13 cellular contexts compared by ENCODE assay signal in the genomic region with DNA sequence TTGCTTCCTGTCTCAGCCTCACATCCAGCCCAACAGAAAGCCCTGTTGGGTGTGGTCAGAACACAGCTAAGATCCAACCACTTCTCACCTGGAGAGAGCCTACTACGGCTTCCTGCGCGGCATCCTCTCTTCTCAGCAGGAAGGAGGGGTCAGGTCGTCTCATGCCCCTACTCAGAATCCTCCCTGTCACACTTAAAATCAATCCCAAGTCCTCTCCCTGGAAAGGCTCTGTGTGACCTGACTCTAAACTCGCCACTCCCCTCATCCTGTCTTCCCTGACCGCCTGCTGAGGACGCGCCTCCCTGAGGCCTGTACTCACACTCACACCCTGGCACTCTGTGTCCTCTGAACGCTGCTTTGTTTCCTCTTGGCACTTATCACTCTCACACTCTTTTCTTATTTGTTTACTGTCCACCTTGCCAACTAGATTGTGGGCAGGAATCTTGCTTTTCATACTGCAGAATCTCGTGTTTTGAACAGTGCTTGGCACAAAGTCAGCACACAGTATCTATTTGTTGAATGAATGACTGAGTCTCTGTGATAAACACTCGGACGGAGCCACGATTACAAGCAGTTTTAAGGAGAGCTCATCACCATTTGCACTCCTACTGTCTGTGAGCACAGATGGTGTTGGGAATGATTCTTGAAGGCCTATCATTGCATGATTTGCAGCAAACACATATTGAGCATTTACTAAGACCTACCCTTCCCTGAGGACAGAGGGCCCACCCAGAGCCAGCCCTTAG. TPM values are rescaled to one million over a fixed set of nuclear protein-coding genes. Genes with fewer than 3 reads are reported as not detected.
DNase-seq lines count a peak whose midpoint lies in the region; ATAC-seq and TF ChIP-seq lines count a peak whose summit lies in the region.
"Had no signal": no experiment of that assay in that cellular context is flagged by ENCODE, and none has a peak within 500 bp of the region (broad histone marks: within the 10 kb centered on the region; RNA-seq: fewer than 3 reads in every experiment).

No MANE protein-coding gene starts in this region.

- peaks cover 55% of the 10 kb centered on the region for H3K36me3 Mint-ChIP-seq in T-helper 2 cell treated with Interferon-gamma antibody and Interleukin-4, amounts not matched to agents 5 μg/mL and 100 μg/mL, for 36 hours (ENCODE audit: low read depth)
- peaks cover 60% of the 10 kb centered on the region for H3K36me3 Mint-ChIP-seq in activated CD4-positive, alpha-beta memory T cell treated with anti-CD3 and anti-CD28 coated beads, Interleukin-2, amount 10 ng/mL, durations not matched to agents 7 days and 5 days (ENCODE audit: low read depth)
- H3K36me3 Mint-ChIP-seq: type B pancreatic cell had no signal

- TF ChIP-seq POLR2A in gastrocnemius medialis (IDR thresholded peaks at IDR 0.05) (no peak), esophagus squamous epithelium (IDR thresholded peaks at IDR 0.05) (no peak)

- CTCF ChIA-PET in activated CD4-positive, alpha-beta memory T cell treated with anti-CD3 and anti-CD28 coated beads, Interleukin-2, amount 10 ng/mL, durations not matched to agents 7 days and 5 days (lab: Charles Lee): interaction anchor here (2.3 kb wide), 1 partner anchor 19 kb away, joined by 8 read pairs; a partner anchor contains a TSS

- H3K27ac ChIP-seq in gastrocnemius medialis: no peak overlapping the region
- H3K27ac ChIP-seq in esophagus squamous epithelium: peak overlapping the region in 2 of 4 donors; percentile 2 to 19
- H3K27ac ChIP-seq: epithelial cell of prostate had no signal

- no peaks in the 10 kb centered on the region for H3K27me3 Mint-ChIP-seq in T-helper 2 cell treated with Interferon-gamma antibody and Interleukin-4, amounts not matched to agents 5 μg/mL and 100 μg/mL, for 36 hours (ENCODE audit: low read depth)
- H3K27me3 Mint-ChIP-seq in activated CD4-positive, alpha-beta memory T cell treated with anti-CD3 and anti-CD28 coated beads, Interleukin-2, amount 10 ng/mL, durations not matched to agents 7 days and 5 days: no peaks in the 10 kb centered on the region
- H3K27me3 Mint-ChIP-seq: type B pancreatic cell had no signal

- intact Hi-C loops in left ventricle myocardium superior (cut with micrococcal nuclease): no loop called here
- intact Hi-C loops in gastrocnemius medialis (cut with DNase I; ENCODE audit: low total_unique reads): no loop called here
- intact Hi-C loops in esophagus squamous epithelium (cut with DNase I): no loop called here

- no peaks in the 10 kb centered on the region for H3K27me3 ChIP-seq in gastrocnemius medialis
- H3K27me3 ChIP-seq in esophagus squamous epithelium: no peaks in the 10 kb centered on the region

- no peak overlapping the region for H3K4me3 Mint-ChIP-seq in T-helper 2 cell treated with Interferon-gamma antibody and Interleukin-4, amounts not matched to agents 5 μg/mL and 100 μg/mL, for 36 hours
- H3K4me3 Mint-ChIP-seq in activated CD4-positive, alpha-beta memory T cell treated with anti-CD3 and anti-CD28 coated beads, Interleukin-2, amount 10 ng/mL, durations not matched to agents 7 days and 5 days: no peak overlapping the region
- H3K4me3 Mint-ChIP-seq: type B pancreatic cell had no signal

- TF ChIP-seq CTCF in gastrocnemius medialis (IDR thresholded peaks at IDR 0.05 in 4 of 5, conservative IDR thresholded peaks at IDR 0.05 in 1 of 5) (no peak), esophagus squamous epithelium (IDR thresholded peaks at IDR 0.05) (peak in 1 of 6 experiments; percentile 9)

- H3K9me3 Mint-ChIP-seq in T-helper 2 cell treated with Interferon-gamma antibody and Interleukin-4, amounts not matched to agents 5 μg/mL and 100 μg/mL, for 36 hours: no peaks in the 10 kb centered on the region
- H3K9me3 Mint-ChIP-seq in activated CD4-positive, alpha-beta memory T cell treated with anti-CD3 and anti-CD28 coated beads, Interleukin-2, amount 10 ng/mL, durations not matched to agents 7 days and 5 days: no peaks in the 10 kb centered on the region
- H3K9me3 Mint-ChIP-seq: type B pancreatic cell had no signal

- no peak for DNase-seq in T-helper 2 cell treated with Interferon-gamma antibody and Interleukin-4, amounts not matched to agents 5 μg/mL and 100 μg/mL, for 36 hours (ENCODE audit: low spot score)
- DNase-seq in T-helper 2 cell (no peak), left ventricle myocardium superior (peak; percentile 36), gastrocnemius medialis (no peak), activated gamma-delta T cell (lab: John Stamatoyannopoulos, UW) (no peak), esophagus squamous epithelium (lab: John Stamatoyannopoulos, UW) (no peak)
- DNase-seq in activated CD4-positive, alpha-beta memory T cell treated with anti-CD3 and anti-CD28 coated beads, Interleukin-2, amount 10 ng/mL, durations not matched to agents 7 days and 5 days: no peak
- DNase-seq: NCI-H1436 treated with DMSO at 0.1 percent for 48 hours, SK-N-SH had no signal

- 53 to 67% methylated on average over 13 of the region's 13 CpGs for WGBS in esophagus squamous epithelium, 2 donors

- POLR2A ChIA-PET in activated CD4-positive, alpha-beta memory T cell treated with anti-CD3 and anti-CD28 coated beads, Interleukin-2, amount 10 ng/mL, durations not matched to agents 7 days and 5 days (lab: Charles Lee): interaction anchor here (0.7 to 1.5 kb wide), 4 partner anchors 8 to 21 kb away, joined by 3 to 5 read pairs (median 4); a partner anchor contains a TSS

- in situ Hi-C loops in gastrocnemius medialis (cut with MboI; ENCODE audit: low sequenced_read_pairs in 4 of 4): loop anchor here in 1 of 4 donors (25.0 kb wide), 1 partner anchor 412 kb away; no protein-coding TSS in a partner anchor

- H3K36me3 ChIP-seq in gastrocnemius medialis: no peaks in the 10 kb centered on the region
- H3K36me3 ChIP-seq in esophagus squamous epithelium: no peaks in the 10 kb centered on the region

- no peak overlapping the region for H3K4me3 ChIP-seq in gastrocnemius medialis
- H3K4me3 ChIP-seq in esophagus squamous epithelium: no peak overlapping the region

- peaks cover 21% of the 10 kb centered on the region for H3K4me1 Mint-ChIP-seq in T-helper 2 cell treated with Interferon-gamma antibody and Interleukin-4, amounts not matched to agents 5 μg/mL and 100 μg/mL, for 36 hours (ENCODE audit: low read depth)
- peaks cover 33% of the 10 kb centered on the region for H3K4me1 Mint-ChIP-seq in activated CD4-positive, alpha-beta memory T cell treated with anti-CD3 and anti-CD28 coated beads, Interleukin-2, amount 10 ng/mL, durations not matched to agents 7 days and 5 days

- H3K9me3 ChIP-seq in gastrocnemius medialis (no peaks in the 10 kb centered on the region), esophagus squamous epithelium (no peaks in the 10 kb centered on the region)
- H3K9me3 ChIP-seq: SK-N-SH had no signal

- peak overlapping the region; percentile 74 for H3K27ac Mint-ChIP-seq in T-helper 2 cell treated with Interferon-gamma antibody and Interleukin-4, amounts not matched to agents 5 μg/mL and 100 μg/mL, for 36 hours
- H3K27ac Mint-ChIP-seq in activated CD4-positive, alpha-beta memory T cell treated with anti-CD3 and anti-CD28 coated beads, Interleukin-2, amount 10 ng/mL, durations not matched to agents 7 days and 5 days: peak overlapping the region; percentile 16
- H3K27ac Mint-ChIP-seq: type B pancreatic cell had no signal

- ATAC-seq in left ventricle myocardium superior (peak; percentile 92), gastrocnemius medialis (peak; percentile 14 to 44), GM18517 (IDR thresholded peaks at IDR 0.05; ENCODE audit: unreplicated experiment) (no peak)

- H3K4me1 ChIP-seq in gastrocnemius medialis (no peaks in the 10 kb centered on the region), esophagus squamous epithelium (peaks cover 0 to 14% (median 0%) of the 10 kb centered on the region in 3 donors)

RNA-seq across cellular contexts. Expression of a gene that starts 18.7 kb away (rescaled TPM):
- 10 to 100 TPM; 92.8 to 94.1 TPM for total RNA-seq in activated CD4-positive, alpha-beta memory T cell treated with anti-CD3 and anti-CD28 coated beads, Interleukin-2, amount 10 ng/mL, durations not matched to agents 7 days and 5 days
- 53.4 TPM for total RNA-seq in left ventricle myocardium superior
- total RNA-seq in gastrocnemius medialis: 100 to 1,000 TPM; 215 to 768 (median 545) TPM
- total RNA-seq in esophagus squamous epithelium: 100 to 1,000 TPM; 203 to 373 (median 267) TPM

RNA-seq across cellular contexts. Expression of a gene that starts 21.8 kb away (rescaled TPM):
- 10 to 100 TPM; 78.6 to 79.9 TPM for total RNA-seq in activated CD4-positive, alpha-beta memory T cell treated with anti-CD3 and anti-CD28 coated beads, Interleukin-2, amount 10 ng/mL, durations not matched to agents 7 days and 5 days
- 0.47 TPM for total RNA-seq in left ventricle myocardium superior
- not detected for total RNA-seq in gastrocnemius medialis
- total RNA-seq in esophagus squamous epithelium: 1 to 10 TPM in 1 of 4 donors, under 1 TPM in 2, not detected in 1; 0.11 to 1.9 (median 0.61) TPM
- total RNA-seq: lung microvascular endothelial cell had no signal

RNA-seq across cellular contexts. Expression of a gene that starts 50.8 kb away (rescaled TPM):
- total RNA-seq in activated CD4-positive, alpha-beta memory T cell treated with anti-CD3 and anti-CD28 coated beads, Interleukin-2, amount 10 ng/mL, durations not matched to agents 7 days and 5 days: 10 to 100 TPM; 28.0 to 33.5 TPM
- 7.6 TPM for total RNA-seq in left ventricle myocardium superior
- 1 to 10 TPM; 1.4 to 3.9 (median 1.4) TPM for total RNA-seq in gastrocnemius medialis
- 10 to 100 TPM in 1 of 4 donors, 1 to 10 TPM in 3; 3.4 to 10.9 (median 7.1) TPM for total RNA-seq in esophagus squamous epithelium

Comparison
In these comparisons a context has a peak if more than half of its experiments do, and no peak if none do; other contexts are left out.
1. RNA of a gene that starts 21.8 kb away (total RNA-seq): 78.6 to 79.9 TPM in activated CD4-positive, alpha-beta memory T cell treated with anti-CD3 and anti-CD28 coated beads, Interleukin-2, amount 10 ng/mL, durations not matched to agents 7 days and 5 days; 0.11 to 1.9 TPM in esophagus squamous epithelium, 0.47 TPM in left ventricle myocardium superior (single experiment) and not detected in gastrocnemius medialis; every median in the first group is over 10 times any median in the second.